Comparison of ENCODE assay signal across 23 cellular contexts in genomic region chr5:148937830-148938534, GRCh38.
"Had no signal": no experiment of that assay in that cellular context is flagged by ENCODE, and none has a peak within 500 bp of the region (broad histone marks: within the 10 kb centered on the region; RNA-seq: fewer than 3 reads in every experiment).

No MANE protein-coding gene starts in this region.

- H3K36me3 ChIP-seq: colonic mucosa, left ventricle myocardium inferior, prostate gland, right atrium auricular region, tibial artery had no signal

- H3K27ac ChIP-seq: colonic mucosa, dorsolateral prefrontal cortex, left ventricle myocardium inferior, prostate gland, right atrium auricular region, tibial artery had no signal

- ATAC-seq: activated CD4-positive, alpha-beta T cell treated with anti-CD3 and anti-CD28 coated beads for 36 hours; activated T-helper 17 cell treated with anti-CD3 and anti-CD28 coated beads, Interleukin-2, amount 50 U/mL, for 72 hours; natural killer cell treated with Interleukin-12 subunit alpha and Interleukin-12 subunit beta and Interleukin-15 and Interleukin-18, amount 100 ng/mL, for 72 hours; T-helper 17 cell had no signal

- FAIRE-seq: astrocyte, bronchial epithelial cell, urothelium cell line had no signal

- H3K9me3 ChIP-seq: colonic mucosa, left ventricle myocardium inferior, prostate gland, right atrium auricular region, tibial artery had no signal

- DNase-seq: activated B cell treated with CpG ODN at 0.5 μM for 24 hours; activated CD4-positive, alpha-beta T cell treated with anti-CD3 and anti-CD28 coated beads for 36 hours; activated CD4-positive, alpha-beta T cell treated with anti-CD3 and anti-CD28 coated beads, Interleukin-2, amount 50 U/mL, for 4 hours; activated CD8-positive, alpha-beta memory T cell treated with anti-CD3 and anti-CD28 coated beads for 24 hours; activated CD8-positive, alpha-beta memory T cell treated with anti-CD3 and anti-CD28 coated beads, Interleukin-2, amount 50 U/mL, for 4 hours; activated naive CD4-positive, alpha-beta T cell; activated naive CD8-positive, alpha-beta T cell treated with anti-CD3 and anti-CD28 coated beads for 36 hours; activated T-cell treated with anti-CD3 and anti-CD28 coated beads, Interleukin-2, amount 50 U/mL, for 24 hours; colonic mucosa; dorsolateral prefrontal cortex; left ventricle myocardium inferior; midbrain; stimulated activated CD4-positive, alpha-beta T cell treated with anti-CD3 and anti-CD28 coated beads, Interleukin-12 subunit alpha, Interleukin-12 subunit beta, amount 100 ng/mL, for 4 hours; stimulated activated CD4-positive, alpha-beta T cell treated with anti-CD3 and anti-CD28 coated beads, Interleukin-4, amount 100 ng/mL, for 4 hours; T-helper 17 cell; tibial artery had no signal

- H3K4me1 ChIP-seq: colonic mucosa, prostate gland, right atrium auricular region, tibial artery had no signal

- H3K27me3 ChIP-seq: colonic mucosa, right atrium auricular region, tibial artery had no signal

- H3K4me3 ChIP-seq: colonic mucosa, dorsolateral prefrontal cortex, left ventricle myocardium inferior, prostate gland, right atrium auricular region, tibial artery had no signal
